ENCODE assay signal across 9 cellular contexts in genomic region chr11:94132152-94132558, GRCh38. TPM values are rescaled to one million over a fixed set of nuclear protein-coding genes. Genes with fewer than 3 reads are reported as not detected.
A peak's percentile ranks its signal among the peaks of the same experiment; 100 is the strongest.
DNase-seq lines count a peak whose midpoint lies in the region; ATAC-seq and TF ChIP-seq lines count a peak whose summit lies in the region.
"Had no signal": no experiment of that assay in that cellular context is flagged by ENCODE, and none has a peak within 500 bp of the region (broad histone marks: within the 10 kb centered on the region; RNA-seq: fewer than 3 reads in every experiment).

No MANE protein-coding gene starts in this region.

- H3K4me3 ChIP-seq in astrocyte of the cerebellum (ENCODE audit: low read depth, low read length) (no peak overlapping the region), uterus (no peak overlapping the region), thyroid gland (replicated peaks in 1 of 3) (no peak overlapping the region)

- H3K27ac ChIP-seq in uterus: peak overlapping the region; percentile 92 to 95
- no peak overlapping the region for H3K27ac ChIP-seq in thyroid gland

- H3K9me3 ChIP-seq in uterus (no peaks in the 10 kb centered on the region), thyroid gland (no peaks in the 10 kb centered on the region)

- no peak overlapping the region for H3K4me3 Mint-ChIP-seq in glutamatergic neuron (ENCODE audit: unreplicated experiment)

- no peaks in the 10 kb centered on the region for H3K36me3 Mint-ChIP-seq in glutamatergic neuron (ENCODE audit: unreplicated experiment)

- intact Hi-C loops in left cardiac atrium (cut with DNase I): no loop called here
- intact Hi-C loops in cardiac septum (cut with DNase I): no loop called here
- intact Hi-C loops in uterus (cut with DNase I; ENCODE audit: low total_unique reads): no loop called here
- intact Hi-C loops in thyroid gland (cut with DNase I): no loop called here

- no peak overlapping the region for H3K27ac Mint-ChIP-seq in glutamatergic neuron (ENCODE audit: unreplicated experiment)

- peaks cover 5 to 8% of the 10 kb centered on the region in 2 donors for H3K4me1 ChIP-seq in uterus
- peaks cover 32 to 43% of the 10 kb centered on the region in 2 donors for H3K4me1 ChIP-seq in thyroid gland

- H3K36me3 ChIP-seq in uterus (no peaks in the 10 kb centered on the region), thyroid gland (no peaks in the 10 kb centered on the region)

- H3K27me3 Mint-ChIP-seq in glutamatergic neuron (ENCODE audit: unreplicated experiment): peaks cover 7% of the 10 kb centered on the region

- H3K4me1 Mint-ChIP-seq in glutamatergic neuron (ENCODE audit: low read depth, unreplicated experiment): peaks cover 26% of the 10 kb centered on the region

- TF ChIP-seq POLR2A in uterus (IDR thresholded peaks at IDR 0.05) (no peak), thyroid gland (IDR thresholded peaks at IDR 0.05) (no peak)

- ATAC-seq in left cardiac atrium (peak in 1 of 2 donors; percentile 3), GM19397 (IDR thresholded peaks at IDR 0.05; ENCODE audit: unreplicated experiment) (no peak)

- TF ChIP-seq CTCF in astrocyte of the cerebellum (IDR thresholded peaks at IDR 0.05; ENCODE audit: low read depth, low read length, missing control alignments) (no peak), uterus (IDR thresholded peaks at IDR 0.05) (no peak), glutamatergic neuron (IDR thresholded peaks at IDR 0.05; ENCODE audit: partially characterized antibody, unreplicated experiment) (no peak), thyroid gland (IDR thresholded peaks at IDR 0.05) (no peak)

- H3K9me3 Mint-ChIP-seq in glutamatergic neuron (ENCODE audit: unreplicated experiment): peaks cover 2% of the 10 kb centered on the region

- H3K27me3 ChIP-seq in uterus (no peaks in the 10 kb centered on the region), thyroid gland (no peaks in the 10 kb centered on the region)

- WGBS in thyroid gland, 2 donors: 84 to 86% methylated on average over 5 of the region's 5 CpGs

- in situ Hi-C loops in astrocyte of the cerebellum (cut with HindIII; ENCODE audit: low sequenced_read_pairs): no loop called here

- DNase-seq in left cardiac atrium (peak; percentile 65), cardiac septum (ENCODE audit: low spot score) (no peak), astrocyte of the cerebellum (ENCODE audit: low read depth) (peak; percentile 61), iris pigment epithelial cell (ENCODE audit: low read depth) (peak; percentile 91), uterus (peak; percentile 34), glutamatergic neuron (no peak), thyroid gland (no peak)
- DNase-seq: NCI-H1930 had no signal

RNA-seq across cellular contexts. Expression of gene PANX1, which starts 3.5 kb away (rescaled TPM):
- total RNA-seq in left cardiac atrium (10 to 100 TPM in 1 of 2 donors, 1 to 10 TPM in 1; 8.8 to 16.2 TPM), cardiac septum (28.9 TPM), uterus (10 to 100 TPM in 3 of 4 donors, 1 to 10 TPM in 1; 4.1 to 37.9 (median 15.1) TPM), glutamatergic neuron (ENCODE audit: unreplicated experiment) (58.0 TPM), thyroid gland (10 to 100 TPM; 18.4 to 21.7 (median 19.1) TPM)

Comparison
In these comparisons a context has a peak if more than half of its experiments do, and no peak if none do; other contexts are left out.
1. DNase-seq: peak in left cardiac atrium (single experiment), astrocyte of the cerebellum (single experiment), iris pigment epithelial cell (single experiment) and uterus (2 of 2); none in cardiac septum (single experiment), glutamatergic neuron (single experiment) and thyroid gland (0 of 2).
2. H3K27ac ChIP-seq: peak in uterus (2 of 2); none in thyroid gland (0 of 3).